2 cellular contexts compared by ENCODE assay signal in genomic region chr2:112666764-112667122, GRCh38.
TF ChIP-seq lines count a peak whose summit lies in the region.

No MANE protein-coding gene starts in this region.

TF ChIP-seq in IMR-90, 13 proteins besides CTCF, POLR2A, EP300 and RAD21:
- TF ChIP-seq MXI1 (IDR thresholded peaks at IDR 0.05; ENCODE audit: borderline replicate concordance, low read depth, low read length) (no peak), SMC3 (IDR thresholded peaks at IDR 0.05; ENCODE audit: low read depth, low read length) (no peak), ELK1 (IDR thresholded peaks at IDR 0.05; ENCODE audit: borderline replicate concordance, low read depth, low read length) (no peak), MAFK (IDR thresholded peaks at IDR 0.05; ENCODE audit: low read depth, low read length) (no peak), CHD1 (IDR thresholded peaks at IDR 0.05; ENCODE audit: low read depth, low read length) (no peak), RFX5 (IDR thresholded peaks at IDR 0.05; ENCODE audit: low read depth, low read length) (no peak), USF2 (IDR thresholded peaks at IDR 0.05; ENCODE audit: low read depth, low read length) (no peak), FOS (IDR thresholded peaks at IDR 0.05; ENCODE audit: low read depth, low read length) (no peak), CEBPB (IDR thresholded peaks at IDR 0.05; ENCODE audit: low read depth, low read length) (no peak), NFE2L2 (IDR thresholded peaks at IDR 0.05; ENCODE audit: low read depth, low read length) (no peak), RCOR1 (IDR thresholded peaks at IDR 0.05; ENCODE audit: insufficient replicate concordance, low read length) (no peak), BHLHE40 (IDR thresholded peaks at IDR 0.05; ENCODE audit: low read depth, low read length) (no peak), MAZ (IDR thresholded peaks at IDR 0.05; ENCODE audit: borderline replicate concordance, low read depth, low read length) (no peak)

TF ChIP-seq in HepG2, 621 proteins besides CTCF, POLR2A, EP300 and RAD21 (continues in another document):
- TF ChIP-seq POLR2AphosphoS2 (IDR thresholded peaks at IDR 0.05; ENCODE audit: low read depth, low read length) (peak; percentile 46; the same call in 1 of the 2 replicates), FOXP1 (IDR thresholded peaks at IDR 0.05) (no peak), FOXP1 (CRISPR knock-in tag; IDR thresholded peaks at IDR 0.05) (0 out of 2 replicates have a peak, but pooled peaks have one; percentile 13), ZNF264 (CRISPR knock-in tag; IDR thresholded peaks at IDR 0.05) (no peak), THYN1 (CRISPR knock-in tag; IDR thresholded peaks at IDR 0.05; ENCODE audit: borderline replicate concordance, low read depth) (no peak), FOXA3 (CRISPR knock-in tag; IDR thresholded peaks at IDR 0.05) (peak; percentile 29; the same call in 1 of the 2 replicates), ZNF367 (CRISPR knock-in tag; IDR thresholded peaks at IDR 0.05; ENCODE audit: borderline replicate concordance) (no peak), PITX1 (CRISPR knock-in tag; IDR thresholded peaks at IDR 0.05) (no peak), RBFOX2 (IDR thresholded peaks at IDR 0.05; ENCODE audit: low read depth, low read length) (no peak), HHEX (CRISPR knock-in tag; IDR thresholded peaks at IDR 0.05) (no peak), NFIB (CRISPR knock-in tag; IDR thresholded peaks at IDR 0.05; ENCODE audit: borderline replicate concordance) (no peak), ASH2L (IDR thresholded peaks at IDR 0.05; ENCODE audit: insufficient read length, low read depth, low read length) (no peak), MAZ (IDR thresholded peaks at IDR 0.05; ENCODE audit: borderline replicate concordance, low read depth, low read length) (no peak), MAZ (CRISPR knock-in tag; IDR thresholded peaks at IDR 0.05; ENCODE audit: low read depth) (no peak), LCORL (IDR thresholded peaks at IDR 0.05) (no peak), LCORL (CRISPR knock-in tag; IDR thresholded peaks at IDR 0.05) (no peak), SUZ12 (IDR thresholded peaks at IDR 0.05; ENCODE audit: low read depth, low read length) (no peak), ELF3 (CRISPR knock-in tag; IDR thresholded peaks at IDR 0.05) (peak; percentile 34; the same call in 1 of the 2 replicates), BRD4 (CRISPR knock-in tag; IDR thresholded peaks at IDR 0.05) (no peak), ZNF549 (CRISPR knock-in tag; IDR thresholded peaks at IDR 0.05) (no peak), SSRP1 (CRISPR knock-in tag; IDR thresholded peaks at IDR 0.05) (no peak), NCOA1 (CRISPR knock-in tag; IDR thresholded peaks at IDR 0.05) (no peak), MED8 (CRISPR knock-in tag; IDR thresholded peaks at IDR 0.05; ENCODE audit: insufficient replicate concordance) (no peak), ZNF414 (CRISPR knock-in tag; IDR thresholded peaks at IDR 0.05) (no peak), GABPA (IDR thresholded peaks at IDR 0.05; ENCODE audit: low read depth, low read length) (no peak), GABPA (CRISPR knock-in tag; IDR thresholded peaks at IDR 0.05; ENCODE audit: low read depth) (peak; percentile 22; the same call in 1 of the 2 replicates), ZNF737 (CRISPR knock-in tag; IDR thresholded peaks at IDR 0.05; ENCODE audit: borderline replicate concordance) (no peak), TEAD3 (CRISPR knock-in tag; optimal IDR thresholded peaks at IDR 0.05; ENCODE audit: borderline replicate concordance) (peak; percentile 56), ZNF451 (CRISPR knock-in tag; IDR thresholded peaks at IDR 0.05) (no peak), ZNF672 (CRISPR knock-in tag; IDR thresholded peaks at IDR 0.05) (no peak), POLR2AphosphoS5 (IDR thresholded peaks at IDR 0.05; ENCODE audit: low read depth, low read length) (no peak), BCL6 (CRISPR knock-in tag; IDR thresholded peaks at IDR 0.05) (no peak), ZNF280D (CRISPR knock-in tag; IDR thresholded peaks at IDR 0.05) (no peak), ZNF674 (CRISPR knock-in tag; IDR thresholded peaks at IDR 0.05; ENCODE audit: low read depth) (no peak), RFX5 (IDR thresholded peaks at IDR 0.05; ENCODE audit: low read depth, low read length) (no peak), ZBTB21 (CRISPR knock-in tag; IDR thresholded peaks at IDR 0.05) (0 out of 2 replicates have a peak, but pooled peaks have one; percentile 29)
- TF ChIP-seq, protein P1, sequence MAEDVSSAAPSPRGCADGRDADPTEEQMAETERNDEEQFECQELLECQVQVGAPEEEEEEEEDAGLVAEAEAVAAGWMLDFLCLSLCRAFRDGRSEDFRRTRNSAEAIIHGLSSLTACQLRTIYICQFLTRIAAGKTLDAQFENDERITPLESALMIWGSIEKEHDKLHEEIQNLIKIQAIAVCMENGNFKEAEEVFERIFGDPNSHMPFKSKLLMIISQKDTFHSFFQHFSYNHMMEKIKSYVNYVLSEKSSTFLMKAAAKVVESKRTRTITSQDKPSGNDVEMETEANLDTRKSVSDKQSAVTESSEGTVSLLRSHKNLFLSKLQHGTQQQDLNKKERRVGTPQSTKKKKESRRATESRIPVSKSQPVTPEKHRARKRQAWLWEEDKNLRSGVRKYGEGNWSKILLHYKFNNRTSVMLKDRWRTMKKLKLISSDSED (CRISPR knock-in tag; IDR thresholded peaks at IDR 0.05) = no peak
- TF ChIP-seq, protein P2, sequence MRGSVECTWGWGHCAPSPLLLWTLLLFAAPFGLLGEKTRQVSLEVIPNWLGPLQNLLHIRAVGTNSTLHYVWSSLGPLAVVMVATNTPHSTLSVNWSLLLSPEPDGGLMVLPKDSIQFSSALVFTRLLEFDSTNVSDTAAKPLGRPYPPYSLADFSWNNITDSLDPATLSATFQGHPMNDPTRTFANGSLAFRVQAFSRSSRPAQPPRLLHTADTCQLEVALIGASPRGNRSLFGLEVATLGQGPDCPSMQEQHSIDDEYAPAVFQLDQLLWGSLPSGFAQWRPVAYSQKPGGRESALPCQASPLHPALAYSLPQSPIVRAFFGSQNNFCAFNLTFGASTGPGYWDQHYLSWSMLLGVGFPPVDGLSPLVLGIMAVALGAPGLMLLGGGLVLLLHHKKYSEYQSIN (CRISPR knock-in tag; IDR thresholded peaks at IDR 0.05; ENCODE audit: borderline replicate concordance) = no peak
- TF ChIP-seq, protein P3, sequence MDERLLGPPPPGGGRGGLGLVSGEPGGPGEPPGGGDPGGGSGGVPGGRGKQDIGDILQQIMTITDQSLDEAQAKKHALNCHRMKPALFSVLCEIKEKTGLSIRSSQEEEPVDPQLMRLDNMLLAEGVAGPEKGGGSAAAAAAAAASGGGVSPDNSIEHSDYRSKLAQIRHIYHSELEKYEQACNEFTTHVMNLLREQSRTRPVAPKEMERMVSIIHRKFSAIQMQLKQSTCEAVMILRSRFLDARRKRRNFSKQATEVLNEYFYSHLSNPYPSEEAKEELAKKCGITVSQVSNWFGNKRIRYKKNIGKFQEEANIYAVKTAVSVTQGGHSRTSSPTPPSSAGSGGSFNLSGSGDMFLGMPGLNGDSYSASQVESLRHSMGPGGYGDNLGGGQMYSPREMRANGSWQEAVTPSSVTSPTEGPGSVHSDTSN (CRISPR knock-in tag; IDR thresholded peaks at IDR 0.05) = peak; percentile 32; the same call in 1 of the 2 replicates
- TF ChIP-seq, protein P4, sequence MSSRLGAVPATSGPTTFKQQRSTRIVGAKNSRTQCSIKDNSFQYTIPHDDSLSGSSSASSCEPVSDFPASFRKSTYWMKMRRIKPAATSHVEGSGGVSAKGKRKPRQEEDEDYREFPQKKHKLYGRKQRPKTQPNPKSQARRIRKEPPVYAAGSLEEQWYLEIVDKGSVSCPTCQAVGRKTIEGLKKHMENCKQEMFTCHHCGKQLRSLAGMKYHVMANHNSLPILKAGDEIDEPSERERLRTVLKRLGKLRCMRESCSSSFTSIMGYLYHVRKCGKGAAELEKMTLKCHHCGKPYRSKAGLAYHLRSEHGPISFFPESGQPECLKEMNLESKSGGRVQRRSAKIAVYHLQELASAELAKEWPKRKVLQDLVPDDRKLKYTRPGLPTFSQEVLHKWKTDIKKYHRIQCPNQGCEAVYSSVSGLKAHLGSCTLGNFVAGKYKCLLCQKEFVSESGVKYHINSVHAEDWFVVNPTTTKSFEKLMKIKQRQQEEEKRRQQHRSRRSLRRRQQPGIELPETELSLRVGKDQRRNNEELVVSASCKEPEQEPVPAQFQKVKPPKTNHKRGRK (CRISPR knock-in tag; IDR thresholded peaks at IDR 0.05) = no peak
- TF ChIP-seq, protein P5, sequence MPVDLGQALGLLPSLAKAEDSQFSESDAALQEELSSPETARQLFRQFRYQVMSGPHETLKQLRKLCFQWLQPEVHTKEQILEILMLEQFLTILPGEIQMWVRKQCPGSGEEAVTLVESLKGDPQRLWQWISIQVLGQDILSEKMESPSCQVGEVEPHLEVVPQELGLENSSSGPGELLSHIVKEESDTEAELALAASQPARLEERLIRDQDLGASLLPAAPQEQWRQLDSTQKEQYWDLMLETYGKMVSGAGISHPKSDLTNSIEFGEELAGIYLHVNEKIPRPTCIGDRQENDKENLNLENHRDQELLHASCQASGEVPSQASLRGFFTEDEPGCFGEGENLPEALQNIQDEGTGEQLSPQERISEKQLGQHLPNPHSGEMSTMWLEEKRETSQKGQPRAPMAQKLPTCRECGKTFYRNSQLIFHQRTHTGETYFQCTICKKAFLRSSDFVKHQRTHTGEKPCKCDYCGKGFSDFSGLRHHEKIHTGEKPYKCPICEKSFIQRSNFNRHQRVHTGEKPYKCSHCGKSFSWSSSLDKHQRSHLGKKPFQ (CRISPR knock-in tag; IDR thresholded peaks at IDR 0.05; ENCODE audit: insufficient replicate concordance) = no peak
- TF ChIP-seq, protein P6, sequence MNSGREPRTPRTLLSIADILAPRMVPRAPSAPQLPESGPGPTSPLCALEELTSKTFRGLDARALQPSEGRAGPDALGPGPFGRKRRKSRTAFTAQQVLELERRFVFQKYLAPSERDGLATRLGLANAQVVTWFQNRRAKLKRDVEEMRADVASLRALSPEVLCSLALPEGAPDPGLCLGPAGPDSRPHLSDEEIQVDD (CRISPR knock-in tag; IDR thresholded peaks at IDR 0.05; ENCODE audit: borderline replicate concordance) = no peak
- TF ChIP-seq, protein P7, sequence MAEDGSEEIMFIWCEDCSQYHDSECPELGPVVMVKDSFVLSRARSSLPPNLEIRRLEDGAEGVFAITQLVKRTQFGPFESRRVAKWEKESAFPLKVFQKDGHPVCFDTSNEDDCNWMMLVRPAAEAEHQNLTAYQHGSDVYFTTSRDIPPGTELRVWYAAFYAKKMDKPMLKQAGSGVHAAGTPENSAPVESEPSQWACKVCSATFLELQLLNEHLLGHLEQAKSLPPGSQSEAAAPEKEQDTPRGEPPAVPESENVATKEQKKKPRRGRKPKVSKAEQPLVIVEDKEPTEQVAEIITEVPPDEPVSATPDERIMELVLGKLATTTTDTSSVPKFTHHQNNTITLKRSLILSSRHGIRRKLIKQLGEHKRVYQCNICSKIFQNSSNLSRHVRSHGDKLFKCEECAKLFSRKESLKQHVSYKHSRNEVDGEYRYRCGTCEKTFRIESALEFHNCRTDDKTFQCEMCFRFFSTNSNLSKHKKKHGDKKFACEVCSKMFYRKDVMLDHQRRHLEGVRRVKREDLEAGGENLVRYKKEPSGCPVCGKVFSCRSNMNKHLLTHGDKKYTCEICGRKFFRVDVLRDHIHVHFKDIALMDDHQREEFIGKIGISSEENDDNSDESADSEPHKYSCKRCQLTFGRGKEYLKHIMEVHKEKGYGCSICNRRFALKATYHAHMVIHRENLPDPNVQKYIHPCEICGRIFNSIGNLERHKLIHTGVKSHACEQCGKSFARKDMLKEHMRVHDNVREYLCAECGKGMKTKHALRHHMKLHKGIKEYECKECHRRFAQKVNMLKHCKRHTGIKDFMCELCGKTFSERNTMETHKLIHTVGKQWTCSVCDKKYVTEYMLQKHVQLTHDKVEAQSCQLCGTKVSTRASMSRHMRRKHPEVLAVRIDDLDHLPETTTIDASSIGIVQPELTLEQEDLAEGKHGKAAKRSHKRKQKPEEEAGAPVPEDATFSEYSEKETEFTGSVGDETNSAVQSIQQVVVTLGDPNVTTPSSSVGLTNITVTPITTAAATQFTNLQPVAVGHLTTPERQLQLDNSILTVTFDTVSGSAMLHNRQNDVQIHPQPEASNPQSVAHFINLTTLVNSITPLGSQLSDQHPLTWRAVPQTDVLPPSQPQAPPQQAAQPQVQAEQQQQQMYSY (CRISPR knock-in tag; IDR thresholded peaks at IDR 0.05) = no peak
- TF ChIP-seq, protein P8, sequence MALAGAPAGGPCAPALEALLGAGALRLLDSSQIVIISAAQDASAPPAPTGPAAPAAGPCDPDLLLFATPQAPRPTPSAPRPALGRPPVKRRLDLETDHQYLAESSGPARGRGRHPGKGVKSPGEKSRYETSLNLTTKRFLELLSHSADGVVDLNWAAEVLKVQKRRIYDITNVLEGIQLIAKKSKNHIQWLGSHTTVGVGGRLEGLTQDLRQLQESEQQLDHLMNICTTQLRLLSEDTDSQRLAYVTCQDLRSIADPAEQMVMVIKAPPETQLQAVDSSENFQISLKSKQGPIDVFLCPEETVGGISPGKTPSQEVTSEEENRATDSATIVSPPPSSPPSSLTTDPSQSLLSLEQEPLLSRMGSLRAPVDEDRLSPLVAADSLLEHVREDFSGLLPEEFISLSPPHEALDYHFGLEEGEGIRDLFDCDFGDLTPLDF (CRISPR knock-in tag; IDR thresholded peaks at IDR 0.05) = no peak
